9 cellular contexts compared by ENCODE assay signal in genomic region chr1:89200668-89201488, GRCh38. TPM values are rescaled to one million over a fixed set of nuclear protein-coding genes. Genes with fewer than 3 reads are reported as not detected.
DNase-seq lines count a peak whose midpoint lies in the region; ATAC-seq and TF ChIP-seq lines count a peak whose summit lies in the region.
"Had no signal": no experiment of that assay in that cellular context is flagged by ENCODE, and none has a peak within 500 bp of the region (broad histone marks: within the 10 kb centered on the region; RNA-seq: fewer than 3 reads in every experiment).

No MANE protein-coding gene starts in this region.

- no TSS peak for BruUV-seq in Calu3 (replicated peaks; lab: Mats Ljungman, UMichigan)

- DNase-seq in DND-41: peak; percentile 46
- peak; percentile 7 for DNase-seq in germinal center (ENCODE audit: low spot score)
- DNase-seq in Calu3: no peak
- DNase-seq in NCI-H1694 (lab: John Stamatoyannopoulos, UW): no peak
- no peak for DNase-seq in HUDEP-2 (lab: John Stamatoyannopoulos, UW; ENCODE audit: unreplicated experiment in 76 of 76)
- DNase-seq in HPDE6-E6E7 (ENCODE audit: extremely low spot score): no peak

- H3K4me3 ChIP-seq in DND-41 (ENCODE audit: low read depth in 1 of 2, low read length in 2 of 2): peak overlapping the region in 1 of 2 experiments; percentile 77; a peak in 2 of 4 replicates
- H3K4me3 ChIP-seq: SJSA1 had no signal

- intact Hi-C loops in Calu3 (cut with micrococcal nuclease; ENCODE audit: unreplicated experiment): no loop called here

- H2AFZ ChIP-seq in DND-41 (ENCODE audit: low read depth, low read length): peak overlapping the region; percentile 14; the same call in 1 of the 2 replicates

- H3K4me1 ChIP-seq in DND-41 (ENCODE audit: insufficient read depth, low read length): peaks cover 52% of the 10 kb centered on the region
- H3K4me1 ChIP-seq: SJSA1 had no signal

- TF ChIP-seq CTCF in DND-41 (IDR thresholded peaks at IDR 0.05; ENCODE audit: borderline replicate concordance, extremely low read depth, low read length, poor library complexity, severe bottlenecking) (no peak), Calu3 (IDR thresholded peaks at IDR 0.05; ENCODE audit: unreplicated experiment) (no peak)

- no peak overlapping the region for H3K27ac Mint-ChIP-seq in Calu3 (ENCODE audit: unreplicated experiment)

- H3K9me3 Mint-ChIP-seq in Calu3 (ENCODE audit: low read depth, unreplicated experiment): peaks cover 5% of the 10 kb centered on the region

- H3K4me2 ChIP-seq in DND-41 (ENCODE audit: insufficient read depth, low read length): peak overlapping the region; percentile 73

- no peak overlapping the region for H3K4me3 Mint-ChIP-seq in Calu3 (ENCODE audit: low read depth, unreplicated experiment)

- H3K9ac ChIP-seq in DND-41 (ENCODE audit: low read depth, low read length): peak overlapping the region; percentile 81

- H3K27ac ChIP-seq in DND-41 (ENCODE audit: low read length): peak overlapping the region; percentile 98
- H3K27ac ChIP-seq: SJSA1 had no signal

- CTCF ChIA-PET in Calu3 (lab: Charles Lee): no interaction called here

- peaks cover 19% of the 10 kb centered on the region for H3K36me3 ChIP-seq in DND-41 (ENCODE audit: insufficient read depth, low read length)
- H3K36me3 ChIP-seq: SJSA1 had no signal

- peaks cover 9% of the 10 kb centered on the region for H3K36me3 Mint-ChIP-seq in Calu3 (ENCODE audit: insufficient read depth, unreplicated experiment)

- no peaks in the 10 kb centered on the region for H3K27me3 Mint-ChIP-seq in Calu3 (ENCODE audit: unreplicated experiment)

- no peaks in the 10 kb centered on the region for H4K20me1 ChIP-seq in DND-41 (ENCODE audit: insufficient read depth, low read length)

- H3K79me2 ChIP-seq in DND-41 (ENCODE audit: insufficient read depth, low read length): peaks cover 44% of the 10 kb centered on the region

- no peaks in the 10 kb centered on the region for H3K27me3 ChIP-seq in DND-41 (ENCODE audit: insufficient read depth, low read length, poor library complexity)
- H3K27me3 ChIP-seq: SJSA1 had no signal

- H3K4me1 Mint-ChIP-seq in Calu3 (ENCODE audit: low read depth, unreplicated experiment): peaks cover 16% of the 10 kb centered on the region

- ATAC-seq in DND-41 (ENCODE audit: insufficient read depth, low read depth): peak; percentile 28; the same call in 2 of the 3 replicates
- ATAC-seq in GM19467 (IDR thresholded peaks at IDR 0.05; ENCODE audit: unreplicated experiment): peak; percentile 64
- ATAC-seq in HG03439 (IDR thresholded peaks at IDR 0.05; ENCODE audit: unreplicated experiment): peak; percentile 81

- H3K9me3 ChIP-seq in DND-41 (ENCODE audit: insufficient read depth, low read length, severe bottlenecking): peaks cover 15% of the 10 kb centered on the region
- H3K9me3 ChIP-seq: SJSA1 had no signal

RNA-seq across cellular contexts. Expression of gene GBP4, which starts 2.1 kb away (rescaled TPM):
- 10.3 and 26.6 TPM in 2 replicates for total RNA-seq in Calu3 (2022)

RNA-seq across cellular contexts. Expression of gene GBP7, which starts 25.1 kb away (rescaled TPM):
- 0.19 and 0.24 TPM in 2 replicates for total RNA-seq in Calu3 (2022)
- total RNA-seq: SJSA1 had no signal

Comparison
In these comparisons a context has a peak if more than half of its experiments do, and no peak if none do; other contexts are left out.
1. ATAC-seq: peak in every context shown above with its lines; median percentile 81 in HG03439; 64 in GM19467; 28 in DND-41.
2. DNase-seq: peak in DND-41 (single experiment) and germinal center (single experiment); none in Calu3 (single experiment), NCI-H1694 (single experiment), HUDEP-2 (0 of 76) and HPDE6-E6E7 (single experiment).